ENCODE assay signal across 13 cellular contexts in genomic region chr10:35574924-35575352, GRCh38. TPM values are rescaled to one million over a fixed set of nuclear protein-coding genes. Genes with fewer than 3 reads are reported as not detected.
DNase-seq lines count a peak whose midpoint lies in the region; ATAC-seq and TF ChIP-seq lines count a peak whose summit lies in the region.
"Had no signal": no experiment of that assay in that cellular context is flagged by ENCODE, and none has a peak within 500 bp of the region (broad histone marks: within the 10 kb centered on the region; RNA-seq: fewer than 3 reads in every experiment).

No MANE protein-coding gene starts in this region.

- no peaks in the 10 kb centered on the region for H3K9me3 ChIP-seq in lower lobe of right lung
- H3K9me3 ChIP-seq: BLaER1 had no signal

- H3K27ac ChIP-seq in 22Rv1 (no peak overlapping the region), foreskin keratinocyte (no peak overlapping the region), lower lobe of right lung (no peak overlapping the region)
- H3K27ac ChIP-seq: BLaER1 had no signal

- in situ Hi-C loops in SK-MEL-5 (cut with HindIII; ENCODE audit: low pct_unique_long_range_greater_than_20kb, low sequenced_read_pairs) = no loop called here

- intact Hi-C loops in lower lobe of right lung (cut with DNase I) = no loop called here

- no peak overlapping the region for H3K4me3 ChIP-seq in lower lobe of right lung
- H3K4me3 ChIP-seq: BLaER1 had no signal

- H3K27me3 ChIP-seq in foreskin keratinocyte (no peaks in the 10 kb centered on the region), lower lobe of right lung (ENCODE audit: low read depth) (no peaks in the 10 kb centered on the region)
- H3K27me3 ChIP-seq: BLaER1 had no signal

- H3K36me3 ChIP-seq in lower lobe of right lung = peaks cover 21% of the 10 kb centered on the region

- peak; percentile 29 for TF ChIP-seq CTCF in 22Rv1 (IDR thresholded peaks at IDR 0.05)
- TF ChIP-seq CTCF in GM12874 (IDR thresholded peaks at IDR 0.05; ENCODE audit: insufficient read depth, low read depth, low read length) = peak; percentile 8; the same call in 1 of the 2 replicates
- peak; percentile 25 for TF ChIP-seq CTCF in foreskin keratinocyte (conservative IDR thresholded peaks at IDR 0.05)
- no peak for TF ChIP-seq CTCF in lower lobe of right lung (IDR thresholded peaks at IDR 0.05)

- no peaks in the 10 kb centered on the region for H3K4me1 ChIP-seq in foreskin keratinocyte
- H3K4me1 ChIP-seq in lower lobe of right lung = no peaks in the 10 kb centered on the region
- H3K4me1 ChIP-seq: BLaER1 had no signal

- peak; percentile 7 for DNase-seq in SK-MEL-5 (ENCODE audit: low read depth, low spot score)
- no peak for DNase-seq in foreskin keratinocyte
- DNase-seq in Kasumi-1 (lab: John Stamatoyannopoulos, UW) = no peak
- DNase-seq in NCI-H2029 treated with DMSO at 0.1 percent for 48 hours (lab: John Stamatoyannopoulos, UW) = no peak
- no peak for DNase-seq in lower lobe of right lung
- DNase-seq: cortex of kidney, NCI-H1048, nephron progenitor cell had no signal

- no peak for ATAC-seq in foreskin keratinocyte
- no peak for ATAC-seq in GM19023 (IDR thresholded peaks at IDR 0.05; ENCODE audit: unreplicated experiment)
- no peak for ATAC-seq in lower lobe of right lung

RNA-seq across cellular contexts. Expression of gene GJD4, which starts 30.2 kb away (rescaled TPM):
- 0.08 TPM in 1 of 2 replicates, not detected in the other for total RNA-seq in SK-MEL-5 (2014; rRNA removed; shearing (Covaris generic))
- 0.18 TPM in 1 of 2 replicates, not detected in the other for polyA plus RNA-seq in SK-MEL-5 (2015; cell fraction: cytosol; rRNA removed)
- not detected in 2 replicates for polyA plus RNA-seq in SK-MEL-5 (2015; cell fraction: nucleus; rRNA removed)
- total RNA-seq in foreskin keratinocyte = not detected in 2 replicates
- not detected in 2 replicates for polyA plus RNA-seq in foreskin keratinocyte
- total RNA-seq in lower lobe of right lung = not detected
- total RNA-seq: temporal lobe had no signal
